In the genomic region with DNA sequence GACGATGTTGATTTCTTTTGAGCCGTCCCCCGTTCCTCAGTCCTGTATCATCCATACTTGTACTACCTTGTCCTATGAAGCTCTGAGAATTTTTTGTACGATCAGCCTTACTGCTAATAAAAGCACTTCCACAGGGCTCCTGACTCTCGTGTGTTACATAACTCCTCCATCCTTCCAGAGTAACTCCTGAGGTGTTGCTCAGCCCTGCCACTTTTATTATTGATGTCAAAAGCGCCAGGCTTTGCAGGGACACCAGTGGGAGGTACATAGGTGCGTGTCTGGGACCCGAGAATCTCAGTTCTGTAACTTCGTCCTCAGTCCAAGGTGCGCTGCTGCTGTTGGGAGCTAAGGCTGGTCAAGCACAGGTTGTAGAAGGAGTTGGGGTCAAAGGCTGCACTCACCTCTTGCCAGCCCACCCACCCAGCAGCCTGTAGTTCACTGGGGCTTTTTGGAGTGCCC, we compare ENCODE assay signal across 8 cellular contexts. TPM values are rescaled to one million over a fixed set of nuclear protein-coding genes. Genes with fewer than 3 reads are reported as not detected.
A peak's percentile ranks its signal among the peaks of the same experiment; 100 is the strongest.
DNase-seq lines count a peak whose midpoint lies in the region; ATAC-seq, FAIRE-seq and TF ChIP-seq lines count a peak whose summit lies in the region.

No MANE protein-coding gene starts in this region.

- TF ChIP-seq CTCF in H1 (IDR thresholded peaks at IDR 0.05; ENCODE audit: control extremely low read depth in 1 of 3, insufficient read depth in 1 of 3, low read depth in 1 of 3, low read length in 3 of 3) = no peak

- H3K4me1 ChIP-seq in NT2/D1 (ENCODE audit: insufficient read depth, insufficient read length) (peaks cover 13% of the 10 kb centered on the region), H1 (replicated peaks in 1 of 4; ENCODE audit: control insufficient read depth in 3 of 4, insufficient read depth in 4 of 4, low read length in 3 of 4) (peaks cover 0 to 18% (median 5%) of the 10 kb centered on the region in 4 experiments; a peak in 6 of 7 replicates), neuronal stem cell (ENCODE audit: control insufficient read depth in 2 of 2, insufficient read depth in 1 of 2, low read depth in 1 of 2, low read length in 2 of 2) (peaks cover 16 to 20% of the 10 kb centered on the region in 2 donors)

- no peak overlapping the region for H4K91ac ChIP-seq in H1 (replicated peaks; ENCODE audit: insufficient read length, low read length)
- H4K91ac ChIP-seq in neuronal stem cell (ENCODE audit: low read depth, low read length, poor library complexity) = no peak overlapping the region

- in situ Hi-C loops in ACHN (cut with HindIII; ENCODE audit: low pct_ligation_motif_present, low pct_unique_long_range_greater_than_20kb, low sequenced_read_pairs) = loop anchor here (10.0 kb wide), 1 partner anchor 166 kb away; no protein-coding TSS in a partner anchor

- H3K36me3 ChIP-seq in NT2/D1 (ENCODE audit: insufficient read depth, insufficient read length, low read length) (peaks cover 67% of the 10 kb centered on the region), H1 (ENCODE audit: control insufficient read depth in 2 of 4, insufficient read depth in 4 of 4, low read length in 3 of 4) (peaks cover 34 to 54% (median 44%) of the 10 kb centered on the region in 4 experiments), neuronal stem cell (replicated peaks in 1 of 2; ENCODE audit: control insufficient read depth in 2 of 2, insufficient read depth in 2 of 2, low read length in 2 of 2) (peaks cover 49 to 55% of the 10 kb centered on the region in 2 donors)

- POLR2A ChIA-PET in H1 (lab: Charles Lee; ENCODE audit: partially characterized antibody) = interaction anchor here (0.8 to 10.1 kb wide), 5 partner anchors 15 to 368 kb away, joined by 3 to 313 read pairs (median 3); partner anchors contain the start of genes AP1S1, SRRT and TRIP6

- H3K14ac ChIP-seq in H1 (ENCODE audit: insufficient read length) = no peak overlapping the region
- H3K14ac ChIP-seq in neuronal stem cell (ENCODE audit: low read length) = no peak overlapping the region

- H3K4ac ChIP-seq in H1 (replicated peaks; ENCODE audit: insufficient read length, low read depth, low read length) = peak overlapping the region; percentile 13
- H3K4ac ChIP-seq in neuronal stem cell (ENCODE audit: low read length) = no peak overlapping the region

- H3K79me1 ChIP-seq in H1 (ENCODE audit: low read depth, low read length) (peaks cover 14% of the 10 kb centered on the region), neuronal stem cell (ENCODE audit: low read depth, low read length) (peaks cover 8% of the 10 kb centered on the region)

- TF ChIP-seq RAD21 in H1 (IDR thresholded peaks at IDR 0.05 in 1 of 2, conservative IDR thresholded peaks at IDR 0.05 in 1 of 2; ENCODE audit: low read depth in 2 of 2, low read length in 2 of 2) = no peak

- no peak overlapping the region for H2AK5ac ChIP-seq in H1 (ENCODE audit: low read depth, low read length)
- H2AK5ac ChIP-seq in neuronal stem cell (ENCODE audit: low read depth, low read length) = peak overlapping the region; percentile 33

- peak overlapping the region; percentile 87 for H4K8ac ChIP-seq in H1 (ENCODE audit: extremely low read depth, insufficient read depth, low read length)
- H4K8ac ChIP-seq in neuronal stem cell (ENCODE audit: low read depth, low read length) = no peak overlapping the region

- H3K18ac ChIP-seq in H1 (ENCODE audit: extremely low read depth, low read length) (no peak overlapping the region; the same call in 1 of the 2 replicates), neuronal stem cell (ENCODE audit: low read length) (peak overlapping the region; percentile 99)

- no peak overlapping the region for H2BK20ac ChIP-seq in H1 (ENCODE audit: low read length)

- no peak for ATAC-seq in GM19351 (IDR thresholded peaks at IDR 0.05; ENCODE audit: unreplicated experiment)
- ATAC-seq in HG03196 (IDR thresholded peaks at IDR 0.05; ENCODE audit: unreplicated experiment) = no peak

- H3K27me3 ChIP-seq in NT2/D1 (ENCODE audit: insufficient read depth, insufficient read length) (no peaks in the 10 kb centered on the region), H1 (replicated peaks in 1 of 4; ENCODE audit: control insufficient read depth in 3 of 4, extremely low read depth in 1 of 4, insufficient read depth in 3 of 4, low read length in 3 of 4) (peaks cover 0 to 3% (median 0%) of the 10 kb centered on the region in 4 experiments; a peak in 2 of 7 replicates), neuronal stem cell (ENCODE audit: control insufficient read depth in 3 of 3, insufficient read depth in 3 of 3, low read depth in 1 of 3, low read length in 3 of 3) (no peaks in the 10 kb centered on the region)

- peak overlapping the region; percentile 71 for H3K27ac ChIP-seq in H1 (ENCODE audit: low read depth, low read length)
- H3K27ac ChIP-seq in neuronal stem cell (replicated peaks; ENCODE audit: low read length) = peak overlapping the region; percentile 83

- H2BK120ac ChIP-seq in H1 (replicated peaks; ENCODE audit: low read depth, low read length) (no peak overlapping the region), neuronal stem cell (ENCODE audit: low read depth, low read length) (no peak overlapping the region)

- H3K9ac ChIP-seq in NT2/D1 (ENCODE audit: insufficient read length, low read depth) = peak overlapping the region; percentile 97
- H3K9ac ChIP-seq in H1 (replicated peaks in 1 of 4; ENCODE audit: extremely low read depth in 1 of 4, low read depth in 3 of 4, low read length in 3 of 4) = peak overlapping the region in 3 of 4 experiments; percentile 86 to 92 (median 87); a peak in 6 of 7 replicates
- H3K9ac ChIP-seq in neuronal stem cell (ENCODE audit: low read depth, low read length, poor library complexity) = peak overlapping the region; percentile 100

- H2AFZ ChIP-seq in H1 (ENCODE audit: low read length) (no peak overlapping the region), neuronal stem cell (ENCODE audit: low read length) (no peak overlapping the region)

- H3K4me2 ChIP-seq in H1 (ENCODE audit: insufficient read depth in 1 of 2, low read depth in 2 of 2, low read length in 2 of 2) (peak overlapping the region; percentile 86 to 91), neuronal stem cell (ENCODE audit: insufficient read depth, low read length, poor library complexity, severe bottlenecking) (peak overlapping the region; percentile 86)

- H2BK12ac ChIP-seq in H1 (ENCODE audit: low read depth, low read length) (0 out of 2 replicates have a peak overlapping the region, but pooled peaks have one; percentile 3), neuronal stem cell (ENCODE audit: low read length) (no peak overlapping the region)

- H3K4me3 ChIP-seq in NT2/D1 (ENCODE audit: insufficient read length, low read depth) (peak overlapping the region; percentile 74), H1 (ENCODE audit: extremely low read depth in 1 of 4, insufficient read depth in 2 of 4, low read depth in 3 of 4, low read length in 4 of 4) (peak overlapping the region; percentile 75 to 91 (median 78)), neuronal stem cell (ENCODE audit: low read length in 2 of 2) (peak overlapping the region; percentile 57 to 88)

- no peak overlapping the region for H3K56ac ChIP-seq in H1 (replicated peaks; ENCODE audit: insufficient read length, low read depth, low read length)

- 70% methylated on average over 10 of the region's 10 CpGs; no CpG with 5 or more reads in 1 of the 2 experiments for WGBS in H1 (ENCODE audit: extremely low coverage in 1 of 2, insufficient coverage in 1 of 2, insufficient read length in 1 of 2, insufficient replicate concordance in 2 of 2, low coverage in 1 of 2, low lambda C conversion rate in 2 of 2, missing lambda C conversion rate in 1 of 2), 2 experiments
- no CpG with 5 or more reads among the region's 10 CpGs for WGBS in neuronal stem cell (ENCODE audit: extremely low coverage in 2 of 2, insufficient read length in 2 of 2, insufficient replicate concordance in 1 of 2), 2 donors

- DNase-seq in D341Med (ENCODE audit: low spot score) (peak; percentile 4), NT2/D1 (ENCODE audit: low read depth, low spot score) (no peak), H1 (ENCODE audit: low read depth in 1 of 2, low spot score in 2 of 2) (no peak), neuronal stem cell (ENCODE audit: low spot score) (no peak), 8988T (no peak), ACHN (no peak)

- H3K23ac ChIP-seq in H1 (ENCODE audit: insufficient read length) (no peak overlapping the region), neuronal stem cell (ENCODE audit: low read depth, low read length, poor library complexity) (peak overlapping the region; percentile 15)

- H3K79me2 ChIP-seq in H1 (ENCODE audit: control insufficient read depth in 1 of 2, insufficient read depth in 2 of 2, low read length in 2 of 2) = peaks cover 0 to 27% of the 10 kb centered on the region in 2 experiments; a peak in 2 of 4 replicates

- H2BK5ac ChIP-seq in H1 (ENCODE audit: low read depth, low read length) = peak overlapping the region; percentile 92; the same call in 1 of the 2 replicates
- H2BK5ac ChIP-seq in neuronal stem cell (ENCODE audit: low read length) = peak overlapping the region; percentile 40

- no peak for TF ChIP-seq EP300 in H1 (IDR thresholded peaks at IDR 0.05; ENCODE audit: borderline replicate concordance in 1 of 2, low read depth in 2 of 2, low read length in 2 of 2)

- H3K9me3 ChIP-seq in NT2/D1 (ENCODE audit: insufficient read depth, low read length) (no peaks in the 10 kb centered on the region), H1 (ENCODE audit: insufficient read depth in 2 of 2, low read depth in 1 of 2, low read length in 1 of 2) (no peaks in the 10 kb centered on the region; a peak in 1 of 4 replicates), neuronal stem cell (replicated peaks in 1 of 2; ENCODE audit: control insufficient read depth in 2 of 2, insufficient read depth in 1 of 2, low read depth in 1 of 2, low read length in 2 of 2) (no peaks in the 10 kb centered on the region)

- TF ChIP-seq POLR2A in H1 (IDR thresholded peaks at IDR 0.05; ENCODE audit: control extremely low read depth in 1 of 2, low read depth in 2 of 2, low read length in 2 of 2) = no peak

- CTCF ChIA-PET in H1 (lab: Charles Lee; ENCODE audit: partially characterized antibody) = interaction anchor here (0.8 to 3.4 kb wide), 4 partner anchors 11 to 183 kb away, joined by 3 to 14 read pairs (median 4); partner anchors contain the start of gene POP7

- H3K23me2 ChIP-seq in H1 (ENCODE audit: low read depth, low read length) = peaks cover 20% of the 10 kb centered on the region; the same call in 1 of the 2 replicates

- no peak overlapping the region for H2BK15ac ChIP-seq in H1 (ENCODE audit: low read length)
- no peak overlapping the region for H2BK15ac ChIP-seq in neuronal stem cell (ENCODE audit: low read length)

- peaks cover 15 to 20% of the 10 kb centered on the region in 2 experiments for H4K20me1 ChIP-seq in H1 (replicated peaks in 1 of 2; ENCODE audit: control insufficient read depth in 1 of 2, insufficient read depth in 2 of 2, low read length in 2 of 2)

- FAIRE-seq in H1 (lab: Jason Lieb, UNC) = peak; percentile 13

- peak overlapping the region; percentile 27 for H4K5ac ChIP-seq in H1 (ENCODE audit: insufficient read length, low read depth, low read length)

RNA-seq across cellular contexts. Expression of gene UFSP1, which starts 1.0 kb away (rescaled TPM):
- total RNA-seq in H1 (2021; fragmentation: NEBNext Ultra II Directional; extraction: Animal tissue kit (Norgen Biotek cat#: 25700)) = 4.3 and 4.8 TPM in 2 replicates
- polyA plus RNA-seq in H1 (2011; rRNA removed) = 1.6 and 2.1 TPM in 2 replicates
- 2.0 TPM for polyA plus RNA-seq in H1 (2011; cell fraction: cytosol; rRNA removed)
- polyA plus RNA-seq in H1 (2011; cell fraction: nucleus; rRNA removed) = 3.2 TPM
- polyA plus RNA-seq in H1 (2012, experiment 1 of 2) = 1.9 to 3.0 TPM (median 2.0 TPM) in 4 replicates
- polyA plus RNA-seq in H1 (2012, experiment 2 of 2) = 1.5 TPM
- polyA plus RNA-seq in H1 (2013, experiment 1 of 2) = 1.6 TPM
- polyA plus RNA-seq in H1 (2013, experiment 2 of 2) = 1.5 TPM
- polyA minus RNA-seq in H1 (2011; rRNA and poly(A)+ RNA removed) = 1.8 and 4.7 TPM in 2 replicates
- 7.5 TPM for polyA minus RNA-seq in H1 (2011; cell fraction: cytosol; rRNA and poly(A)+ RNA removed)
- polyA minus RNA-seq in H1 (2011; cell fraction: nucleus; rRNA and poly(A)+ RNA removed) = 16.2 TPM
- polyA plus RNA-seq in neuronal stem cell (2013, experiment 1 of 2) = 1.1 TPM
- polyA plus RNA-seq in neuronal stem cell (2013, experiment 2 of 2) = 1.0 TPM

RNA-seq across cellular contexts. Expression of gene ACHE, which starts 7.1 kb away (rescaled TPM):
- total RNA-seq in H1 (2021; fragmentation: NEBNext Ultra II Directional; extraction: Animal tissue kit (Norgen Biotek cat#: 25700)) = 4.3 and 4.8 TPM in 2 replicates
- 1.4 and 2.8 TPM in 2 replicates for polyA plus RNA-seq in H1 (2011; rRNA removed)
- polyA plus RNA-seq in H1 (2011; cell fraction: cytosol; rRNA removed) = 1.8 TPM
- 7.7 TPM for polyA plus RNA-seq in H1 (2011; cell fraction: nucleus; rRNA removed)
- 1.6 to 2.9 TPM (median 2.2 TPM) in 4 replicates for polyA plus RNA-seq in H1 (2012, experiment 1 of 2)
- polyA plus RNA-seq in H1 (2012, experiment 2 of 2) = 1.2 TPM
- 6.7 TPM for polyA plus RNA-seq in H1 (2013, experiment 1 of 2)
- polyA plus RNA-seq in H1 (2013, experiment 2 of 2) = 6.3 TPM
- polyA minus RNA-seq in H1 (2011; rRNA and poly(A)+ RNA removed) = 0.44 and 0.95 TPM in 2 replicates
- polyA minus RNA-seq in H1 (2011; cell fraction: cytosol; rRNA and poly(A)+ RNA removed) = 2.3 TPM
- 2.3 TPM for polyA minus RNA-seq in H1 (2011; cell fraction: nucleus; rRNA and poly(A)+ RNA removed)
- polyA plus RNA-seq in neuronal stem cell (2013, experiment 1 of 2) = 2.0 TPM
- 2.0 TPM for polyA plus RNA-seq in neuronal stem cell (2013, experiment 2 of 2)

RNA-seq across cellular contexts. Expression of gene SRRT, which starts 13.7 kb away (rescaled TPM):
- 237 and 239 TPM in 2 replicates for total RNA-seq in H1 (2021; fragmentation: NEBNext Ultra II Directional; extraction: Animal tissue kit (Norgen Biotek cat#: 25700))
- polyA plus RNA-seq in H1 (2011; rRNA removed) = 66.7 and 103 TPM in 2 replicates
- polyA plus RNA-seq in H1 (2011; cell fraction: cytosol; rRNA removed) = 78.5 TPM
- 456 TPM for polyA plus RNA-seq in H1 (2011; cell fraction: nucleus; rRNA removed)
- 212 to 245 TPM (median 235 TPM) in 4 replicates for polyA plus RNA-seq in H1 (2012, experiment 1 of 2)
- polyA plus RNA-seq in H1 (2012, experiment 2 of 2) = 131 TPM
- polyA plus RNA-seq in H1 (2013, experiment 1 of 2) = 167 TPM
- polyA plus RNA-seq in H1 (2013, experiment 2 of 2) = 144 TPM
- 44.1 and 59.4 TPM in 2 replicates for polyA minus RNA-seq in H1 (2011; rRNA and poly(A)+ RNA removed)
- 112 TPM for polyA minus RNA-seq in H1 (2011; cell fraction: cytosol; rRNA and poly(A)+ RNA removed)
- 143 TPM for polyA minus RNA-seq in H1 (2011; cell fraction: nucleus; rRNA and poly(A)+ RNA removed)
- 97.6 TPM for polyA plus RNA-seq in neuronal stem cell (2013, experiment 1 of 2)
- 99.4 TPM for polyA plus RNA-seq in neuronal stem cell (2013, experiment 2 of 2)

RNA-seq across cellular contexts. Expression of gene TRIP6, which starts 21.4 kb away (rescaled TPM):
- total RNA-seq in H1 (2021; fragmentation: NEBNext Ultra II Directional; extraction: Animal tissue kit (Norgen Biotek cat#: 25700)) = 103 and 109 TPM in 2 replicates
- 88.4 and 112 TPM in 2 replicates for polyA plus RNA-seq in H1 (2011; rRNA removed)
- 112 TPM for polyA plus RNA-seq in H1 (2011; cell fraction: cytosol; rRNA removed)
- 145 TPM for polyA plus RNA-seq in H1 (2011; cell fraction: nucleus; rRNA removed)
- polyA plus RNA-seq in H1 (2012, experiment 1 of 2) = 85.3 to 128 TPM (median 117 TPM) in 4 replicates
- 101 TPM for polyA plus RNA-seq in H1 (2012, experiment 2 of 2)
- 56.2 TPM for polyA plus RNA-seq in H1 (2013, experiment 1 of 2)
- polyA plus RNA-seq in H1 (2013, experiment 2 of 2) = 51.7 TPM
- 34.4 and 35.9 TPM in 2 replicates for polyA minus RNA-seq in H1 (2011; rRNA and poly(A)+ RNA removed)
- 43.7 TPM for polyA minus RNA-seq in H1 (2011; cell fraction: cytosol; rRNA and poly(A)+ RNA removed)
- 36.9 TPM for polyA minus RNA-seq in H1 (2011; cell fraction: nucleus; rRNA and poly(A)+ RNA removed)
- polyA plus RNA-seq in neuronal stem cell (2013, experiment 1 of 2) = 34.6 TPM
- polyA plus RNA-seq in neuronal stem cell (2013, experiment 2 of 2) = 35.8 TPM

RNA-seq across cellular contexts. Expression of gene SLC12A9, which starts 36.0 kb away (rescaled TPM):
- total RNA-seq in H1 (2021; fragmentation: NEBNext Ultra II Directional; extraction: Animal tissue kit (Norgen Biotek cat#: 25700)) = 40.1 and 40.7 TPM in 2 replicates
- polyA plus RNA-seq in H1 (2011; rRNA removed) = 31.4 and 54.0 TPM in 2 replicates
- polyA plus RNA-seq in H1 (2011; cell fraction: cytosol; rRNA removed) = 28.5 TPM
- polyA plus RNA-seq in H1 (2011; cell fraction: nucleus; rRNA removed) = 74.3 TPM
- 25.4 to 35.3 TPM (median 33.8 TPM) in 4 replicates for polyA plus RNA-seq in H1 (2012, experiment 1 of 2)
- polyA plus RNA-seq in H1 (2012, experiment 2 of 2) = 27.5 TPM
- 33.2 TPM for polyA plus RNA-seq in H1 (2013, experiment 1 of 2)
- 32.9 TPM for polyA plus RNA-seq in H1 (2013, experiment 2 of 2)
- polyA minus RNA-seq in H1 (2011; rRNA and poly(A)+ RNA removed) = 13.1 and 22.4 TPM in 2 replicates
- 13.4 TPM for polyA minus RNA-seq in H1 (2011; cell fraction: cytosol; rRNA and poly(A)+ RNA removed)
- 13.4 TPM for polyA minus RNA-seq in H1 (2011; cell fraction: nucleus; rRNA and poly(A)+ RNA removed)
- polyA plus RNA-seq in neuronal stem cell (2013, experiment 1 of 2) = 11.0 TPM
- 9.5 TPM for polyA plus RNA-seq in neuronal stem cell (2013, experiment 2 of 2)
